Comparison of ENCODE assay signal across 7 cellular contexts in the genomic region with DNA sequence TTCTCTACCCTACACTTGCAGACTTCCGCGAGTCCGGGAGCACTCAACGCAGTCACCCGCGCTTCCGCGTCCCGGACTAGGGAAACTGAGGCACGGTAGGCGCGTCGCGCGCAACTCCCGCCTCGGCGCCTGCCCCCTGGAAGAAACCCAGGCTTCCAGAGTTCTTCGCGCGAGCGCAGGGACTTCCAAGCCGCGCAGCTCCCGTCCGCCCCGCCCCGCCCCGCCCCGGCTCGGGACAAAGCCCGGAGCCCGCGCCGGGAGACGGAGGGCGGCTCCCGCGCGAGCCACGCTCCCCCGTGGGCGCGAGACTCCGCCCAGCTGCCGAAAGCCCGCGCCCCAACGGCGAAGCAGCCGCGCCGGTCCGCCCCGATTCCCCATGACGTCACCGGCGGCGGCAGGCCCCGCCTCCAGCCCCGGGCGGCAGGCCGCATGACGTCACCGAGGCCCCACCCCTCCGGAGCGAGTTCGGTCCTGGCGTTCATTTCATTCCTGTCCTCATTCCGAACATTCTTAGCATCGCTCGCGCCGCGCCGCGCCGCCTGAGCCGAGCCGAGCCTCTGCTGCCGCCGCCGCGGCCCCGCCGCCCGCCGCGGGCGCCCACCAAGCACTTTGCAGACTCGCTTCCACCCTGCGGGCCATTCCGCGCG.
A peak's percentile ranks its signal among the peaks of the same experiment; 100 is the strongest.
DNase-seq lines count a peak whose midpoint lies in the region; ATAC-seq lines count a peak whose summit lies in the region.

TSS of gene TEAD1 (plus strand) at position 498 of the 647 bp plus-strand sequence.

- DNase-seq in NCI-H345 treated with DMSO at 0.1 percent for 48 hours (lab: John Stamatoyannopoulos, UW; ENCODE audit: unreplicated experiment) (peak; percentile 78), dedifferentiated amniotic fluid mesenchymal stem cell (ENCODE audit: extremely low spot score) (peak; percentile 90), left kidney (ENCODE audit: low read depth, low spot score) (peak; percentile 97)
- DNase-seq in activated CD4-positive, alpha-beta T cell treated with anti-CD3 and anti-CD28 coated beads, Interleukin-2, amount 50 U/mL, for 4 hours, result peak; percentile 76 to 81
- peak; percentile 54 to 83 (median 80) for DNase-seq in stimulated activated CD4-positive, alpha-beta T cell treated with anti-CD3 and anti-CD28 coated beads, Interleukin-1b, Interleukin-23, amount 100 ng/mL, for 24 hours (ENCODE audit: low read depth in 4 of 4, low spot score in 1 of 4)

- ATAC-seq in GM18870 (IDR thresholded peaks at IDR 0.05; ENCODE audit: unreplicated experiment) (peak; percentile 43), HG03139 (IDR thresholded peaks at IDR 0.05; ENCODE audit: unreplicated experiment) (peak; percentile 70)

Comparison
In these comparisons a context has a peak if more than half of its experiments do, and no peak if none do; other contexts are left out.
1. Peak in every context shown above with its lines: DNase-seq and ATAC-seq.